ENCODE assay signal across 8 cellular contexts in the genomic region with DNA sequence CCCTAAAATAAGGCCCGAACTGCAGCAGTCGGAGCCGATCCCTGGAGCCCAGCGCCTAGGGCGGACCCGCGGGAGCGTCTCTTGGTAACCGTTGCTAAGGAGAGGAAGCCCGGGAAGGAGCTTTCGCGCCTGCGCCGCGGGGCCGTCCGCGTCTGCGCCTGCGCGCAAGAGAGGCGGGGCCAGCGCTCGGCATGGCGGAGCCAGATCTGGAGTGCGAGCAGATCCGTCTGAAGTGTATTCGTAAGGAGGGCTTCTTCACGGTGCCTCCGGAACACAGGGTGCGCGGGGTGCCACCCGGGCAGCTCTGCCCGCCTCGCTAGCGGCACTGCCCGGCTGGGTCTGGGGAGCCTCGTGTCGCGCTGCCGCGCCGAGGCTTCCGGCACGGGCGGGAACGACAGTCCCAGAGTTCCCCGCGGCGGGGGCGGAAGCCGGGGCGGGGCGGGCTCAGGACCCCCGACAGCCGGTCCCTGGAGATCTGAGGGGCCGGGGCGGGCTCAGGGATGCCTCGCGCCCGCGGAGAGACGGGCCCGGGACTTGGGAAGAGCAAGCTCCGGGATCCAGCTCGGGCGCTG. TPM values are rescaled to one million over a fixed set of nuclear protein-coding genes. Genes with fewer than 3 reads are reported as not detected.
A peak's percentile ranks its signal among the peaks of the same experiment; 100 is the strongest.
DNase-seq lines count a peak whose midpoint lies in the region; ATAC-seq, FAIRE-seq and TF ChIP-seq lines count a peak whose summit lies in the region.

Gene CDK10 (plus strand): TSS at position 170 of the 572 bp plus-strand sequence. CDS start 22 bp downstream, at position 192.

- H3K79me1 ChIP-seq in H1 (ENCODE audit: low read depth, low read length) (peaks cover 11% of the 10 kb centered on the region), mesendoderm (ENCODE audit: low read length) (peaks cover 7% of the 10 kb centered on the region)

- peak; percentile 84 to 85 for TF ChIP-seq POLR2A in H1 (IDR thresholded peaks at IDR 0.05; ENCODE audit: control extremely low read depth in 1 of 2, low read depth in 2 of 2, low read length in 2 of 2)

- H3K27me3 Mint-ChIP-seq in CD4-positive, alpha-beta memory T cell: no peaks in the 10 kb centered on the region
- no peaks in the 10 kb centered on the region for H3K27me3 Mint-ChIP-seq in activated CD8-positive, alpha-beta memory T cell treated with anti-CD3 and anti-CD28 coated beads, Interleukin-2, amount 10 ng/mL, durations not matched to agents 7 days and 5 days

- H3K36me3 Mint-ChIP-seq in CD4-positive, alpha-beta memory T cell: peaks cover 4 to 16% of the 10 kb centered on the region in 2 donors
- peaks cover 17% of the 10 kb centered on the region for H3K36me3 Mint-ChIP-seq in activated CD8-positive, alpha-beta memory T cell treated with anti-CD3 and anti-CD28 coated beads, Interleukin-2, amount 10 ng/mL, durations not matched to agents 7 days and 5 days

- peak within 1 kb of the TSS; percentile 98 for H4K5ac ChIP-seq in H1 (ENCODE audit: insufficient read length, low read depth, low read length)
- H4K5ac ChIP-seq in mesendoderm (ENCODE audit: low read length): no peak within 1 kb of the TSS

- no peak within 1 kb of the TSS for H3K23ac ChIP-seq in H1 (ENCODE audit: insufficient read length)
- H3K23ac ChIP-seq in mesendoderm (ENCODE audit: low read length): peak within 1 kb of the TSS; percentile 72

- peaks cover 6% of the 10 kb centered on the region; the same call in 1 of the 2 replicates for H3K23me2 ChIP-seq in H1 (ENCODE audit: low read depth, low read length)

- peak within 1 kb of the TSS; percentile 98 for H4K91ac ChIP-seq in H1 (replicated peaks; ENCODE audit: insufficient read length, low read length)

- H4K20me1 ChIP-seq in H1 (replicated peaks in 1 of 2; ENCODE audit: control insufficient read depth in 1 of 2, insufficient read depth in 2 of 2, low read length in 2 of 2): peaks cover 0 to 12% of the 10 kb centered on the region in 2 experiments

- H2AK5ac ChIP-seq in H1 (ENCODE audit: low read depth, low read length) (peak within 1 kb of the TSS; percentile 48; the same call in 1 of the 2 replicates), mesendoderm (ENCODE audit: low read length) (no peak within 1 kb of the TSS)

- H3K9me3 ChIP-seq in CD4-positive, alpha-beta memory T cell (ENCODE audit: control insufficient read depth in 1 of 2, low read length in 2 of 2): no peaks in the 10 kb centered on the region
- H3K9me3 ChIP-seq in H1 (ENCODE audit: insufficient read depth in 2 of 2, low read depth in 1 of 2, low read length in 1 of 2): peaks cover 11 to 18% of the 10 kb centered on the region in 2 experiments

- H3K4me1 ChIP-seq in CD4-positive, alpha-beta memory T cell (ENCODE audit: insufficient read depth, low read length): peaks cover 14% of the 10 kb centered on the region
- H3K4me1 ChIP-seq in H1 (replicated peaks in 1 of 4; ENCODE audit: control insufficient read depth in 3 of 4, insufficient read depth in 4 of 4, low read length in 3 of 4): peaks cover 0 to 7% (median 2%) of the 10 kb centered on the region in 4 experiments; a peak in 4 of 7 replicates
- peaks cover 2% of the 10 kb centered on the region for H3K4me1 ChIP-seq in mesendoderm (ENCODE audit: control insufficient read depth, low read depth, low read length)

- H3K4ac ChIP-seq in H1 (replicated peaks; ENCODE audit: insufficient read length, low read depth, low read length): peak within 1 kb of the TSS; percentile 91
- H3K4ac ChIP-seq in mesendoderm (ENCODE audit: low read depth, low read length): peak within 1 kb of the TSS; percentile 66

- FAIRE-seq in H1 (lab: Jason Lieb, UNC): no peak

- H3K79me2 ChIP-seq in H1 (ENCODE audit: control insufficient read depth in 1 of 2, insufficient read depth in 2 of 2, low read length in 2 of 2): peaks cover 0 to 11% of the 10 kb centered on the region in 2 experiments; a peak in 1 of 4 replicates
- H3K79me2 ChIP-seq in mesendoderm (ENCODE audit: control insufficient read depth, insufficient read depth, low read length): peaks cover 5% of the 10 kb centered on the region

- peak within 1 kb of the TSS; percentile 81 to 82 for H3K4me2 ChIP-seq in H1 (ENCODE audit: insufficient read depth in 1 of 2, low read depth in 2 of 2, low read length in 2 of 2)
- H3K4me2 ChIP-seq in mesendoderm (ENCODE audit: low read length): peak within 1 kb of the TSS; percentile 89

- ATAC-seq in GM19452 (IDR thresholded peaks at IDR 0.05; ENCODE audit: unreplicated experiment): peak; percentile 72
- peak; percentile 90 for ATAC-seq in activated CD8-positive, alpha-beta memory T cell treated with anti-CD3 and anti-CD28 coated beads, Interleukin-2, amount 10 ng/mL, durations not matched to agents 7 days and 5 days

- no peak for TF ChIP-seq EP300 in H1 (IDR thresholded peaks at IDR 0.05; ENCODE audit: borderline replicate concordance in 1 of 2, low read depth in 2 of 2, low read length in 2 of 2)

- intact Hi-C loops in CD4-positive, alpha-beta memory T cell (cut with micrococcal nuclease): loop anchor here (1.0 kb wide), 3 partner anchors 14 to 36 kb away; partner anchors contain the start of genes CHMP1A and SPATA33

- H3K56ac ChIP-seq in H1 (replicated peaks; ENCODE audit: insufficient read length, low read depth, low read length) (peak within 1 kb of the TSS; percentile 95), mesendoderm (ENCODE audit: low read length) (peak within 1 kb of the TSS; percentile 100)

- peak within 1 kb of the TSS; percentile 98 for H4K8ac ChIP-seq in H1 (ENCODE audit: extremely low read depth, insufficient read depth, low read length)
- H4K8ac ChIP-seq in mesendoderm (ENCODE audit: low read depth, low read length): peak within 1 kb of the TSS; percentile 57

- H3K36me3 ChIP-seq in CD4-positive, alpha-beta memory T cell (ENCODE audit: insufficient read depth, low read length): peaks cover 6% of the 10 kb centered on the region
- H3K36me3 ChIP-seq in H1 (ENCODE audit: control insufficient read depth in 2 of 4, insufficient read depth in 4 of 4, low read length in 3 of 4): peaks cover 0 to 21% (median 12%) of the 10 kb centered on the region in 4 experiments; a peak in 6 of 8 replicates
- peaks cover 5% of the 10 kb centered on the region for H3K36me3 ChIP-seq in mesendoderm (ENCODE audit: control insufficient read depth, insufficient read depth, low read length)

- no peak within 1 kb of the TSS for H2BK20ac ChIP-seq in H1 (ENCODE audit: low read length)

- peak within 1 kb of the TSS; percentile 84 for H3K27ac ChIP-seq in CD4-positive, alpha-beta memory T cell (ENCODE audit: low read depth, low read length)
- H3K27ac ChIP-seq in H1 (ENCODE audit: low read depth, low read length) (peak within 1 kb of the TSS; percentile 91), mesendoderm (ENCODE audit: low read depth, low read length) (peak within 1 kb of the TSS; percentile 94)

- peaks cover 9 to 25% (median 13%) of the 10 kb centered on the region in 4 donors for H3K4me1 Mint-ChIP-seq in CD4-positive, alpha-beta memory T cell
- peaks cover 17% of the 10 kb centered on the region for H3K4me1 Mint-ChIP-seq in activated CD8-positive, alpha-beta memory T cell treated with anti-CD3 and anti-CD28 coated beads, Interleukin-2, amount 10 ng/mL, durations not matched to agents 7 days and 5 days

- POLR2A ChIA-PET in CD4-positive, alpha-beta memory T cell (lab: Charles Lee; ENCODE audit: partially characterized antibody): interaction anchor here (0.7 to 2.7 kb wide), 18 partner anchors 10 to 905 kb away, joined by 3 to 37 read pairs (median 4); partner anchors contain the start of genes CHMP1A, SPATA2L, SPATA33 and SPG7
- POLR2A ChIA-PET in H1 (lab: Charles Lee; ENCODE audit: partially characterized antibody): interaction anchor here (0.6 to 4.8 kb wide), 15 partner anchors 9 to 253 kb away, joined by 3 to 59 read pairs (median 4); partner anchors contain the start of genes CHMP1A, SPATA2L, SPATA33 and TCF25

- peak within 1 kb of the TSS; percentile 78 to 98 (median 94) for H3K27ac Mint-ChIP-seq in CD4-positive, alpha-beta memory T cell
- peak within 1 kb of the TSS; percentile 84 for H3K27ac Mint-ChIP-seq in activated CD8-positive, alpha-beta memory T cell treated with anti-CD3 and anti-CD28 coated beads, Interleukin-2, amount 10 ng/mL, durations not matched to agents 7 days and 5 days

- peak within 1 kb of the TSS; percentile 84 to 96 (median 92) for H3K4me3 Mint-ChIP-seq in CD4-positive, alpha-beta memory T cell
- H3K4me3 Mint-ChIP-seq in activated CD8-positive, alpha-beta memory T cell treated with anti-CD3 and anti-CD28 coated beads, Interleukin-2, amount 10 ng/mL, durations not matched to agents 7 days and 5 days: peak within 1 kb of the TSS; percentile 82

- H3K4me3 ChIP-seq in CD4-positive, alpha-beta memory T cell (ENCODE audit: low read length in 2 of 2): peak within 1 kb of the TSS; percentile 57 to 84
- H3K4me3 ChIP-seq in H1 (ENCODE audit: extremely low read depth in 1 of 4, insufficient read depth in 2 of 4, low read depth in 3 of 4, low read length in 4 of 4): peak within 1 kb of the TSS; percentile 69 to 93 (median 84)
- H3K4me3 ChIP-seq in mesendoderm (ENCODE audit: low read length): peak within 1 kb of the TSS; percentile 86

- H3K18ac ChIP-seq in H1 (ENCODE audit: extremely low read depth, low read length) (peak within 1 kb of the TSS; percentile 100), mesendoderm (ENCODE audit: low read length) (peak within 1 kb of the TSS; percentile 51)

- H3K9me3 Mint-ChIP-seq in CD4-positive, alpha-beta memory T cell: no peaks in the 10 kb centered on the region
- no peaks in the 10 kb centered on the region for H3K9me3 Mint-ChIP-seq in activated CD8-positive, alpha-beta memory T cell treated with anti-CD3 and anti-CD28 coated beads, Interleukin-2, amount 10 ng/mL, durations not matched to agents 7 days and 5 days (ENCODE audit: low read depth)

- WGBS in H1 (ENCODE audit: extremely low coverage in 1 of 2, insufficient coverage in 1 of 2, insufficient read length in 1 of 2, insufficient replicate concordance in 2 of 2, low coverage in 1 of 2, low lambda C conversion rate in 2 of 2, missing lambda C conversion rate in 1 of 2), 2 experiments: 6% methylated on average over 28 of the region's 67 CpGs; no CpG with 5 or more reads in 1 of the 2 experiments
- no CpG with 5 or more reads among the region's 67 CpGs for WGBS in mesendoderm (ENCODE audit: extremely low coverage, insufficient coverage, low lambda C conversion rate)

- peak; percentile 78 to 95 (median 87) for DNase-seq in CD4-positive, alpha-beta memory T cell
- peak; percentile 93 for DNase-seq in HK-2 (ENCODE audit: unreplicated experiment)
- DNase-seq in NOMO-1 treated with DMSO at 0.1 percent for 48 hours (lab: John Stamatoyannopoulos, UW; ENCODE audit: unreplicated experiment): peak; percentile 84
- peak; percentile 92 for DNase-seq in activated CD8-positive, alpha-beta memory T cell treated with anti-CD3 and anti-CD28 coated beads, Interleukin-2, amount 10 ng/mL, durations not matched to agents 7 days and 5 days
- peak in 1 of 2 experiments; percentile 99 for DNase-seq in H1 (ENCODE audit: low read depth in 1 of 2, low spot score in 2 of 2)
- DNase-seq in mesendoderm: peak; percentile 94
- peak; percentile 77 for DNase-seq in stimulated activated CD8-positive, alpha-beta memory T cell treated with anti-CD3 and anti-CD28 coated beads, Interleukin-15, amount 100 ng/mL, for 1 hour (ENCODE audit: low read depth)

- H3K14ac ChIP-seq in H1 (ENCODE audit: insufficient read length): no peak within 1 kb of the TSS

- CTCF ChIA-PET in CD4-positive, alpha-beta memory T cell (lab: Charles Lee; ENCODE audit: partially characterized antibody): interaction anchor here (1.1 to 2.7 kb wide), 3 partner anchors 13 to 19 kb away, joined by 4 to 33 read pairs (median 7); partner anchors contain the start of gene SPATA2L
- CTCF ChIA-PET in activated CD8-positive, alpha-beta memory T cell treated with anti-CD3 and anti-CD28 coated beads, Interleukin-2, amount 10 ng/mL, durations not matched to agents 7 days and 5 days (lab: Charles Lee): interaction anchor here (0.8 to 2.1 kb wide), 6 partner anchors 9 to 178 kb away, joined by 3 to 31 read pairs (median 6); partner anchors contain the start of genes SPATA2L and SPG7
- CTCF ChIA-PET in H1 (lab: Charles Lee; ENCODE audit: partially characterized antibody): interaction anchor here (1.0 to 1.1 kb wide), 2 partner anchors 9 to 16 kb away, joined by 5 read pairs; no protein-coding TSS in a partner anchor

- H2BK5ac ChIP-seq in H1 (ENCODE audit: low read depth, low read length) (peak within 1 kb of the TSS; percentile 61; the same call in 1 of the 2 replicates), mesendoderm (ENCODE audit: low read length) (peak within 1 kb of the TSS; percentile 94)

- H2BK120ac ChIP-seq in H1 (replicated peaks; ENCODE audit: low read depth, low read length) (peak within 1 kb of the TSS; percentile 57), mesendoderm (ENCODE audit: low read depth, low read length) (no peak within 1 kb of the TSS)

- no peak for TF ChIP-seq RAD21 in H1 (IDR thresholded peaks at IDR 0.05 in 1 of 2, conservative IDR thresholded peaks at IDR 0.05 in 1 of 2; ENCODE audit: low read depth in 2 of 2, low read length in 2 of 2)

- no peak for TF ChIP-seq CTCF in H1 (IDR thresholded peaks at IDR 0.05; ENCODE audit: control extremely low read depth in 1 of 3, insufficient read depth in 1 of 3, low read depth in 1 of 3, low read length in 3 of 3)

- H2BK12ac ChIP-seq in H1 (ENCODE audit: low read depth, low read length): no peak within 1 kb of the TSS; the same call in 1 of the 2 replicates

- no peaks in the 10 kb centered on the region for H3K27me3 ChIP-seq in CD4-positive, alpha-beta memory T cell (ENCODE audit: insufficient read depth, low read length)
- H3K27me3 ChIP-seq in H1 (replicated peaks in 1 of 4; ENCODE audit: control insufficient read depth in 3 of 4, extremely low read depth in 1 of 4, insufficient read depth in 3 of 4, low read length in 3 of 4): no peaks in the 10 kb centered on the region
- H3K27me3 ChIP-seq in mesendoderm (ENCODE audit: insufficient read depth, low read length, poor library complexity): no peaks in the 10 kb centered on the region

- H2BK15ac ChIP-seq in H1 (ENCODE audit: low read length) (no peak within 1 kb of the TSS; the same call in 1 of the 2 replicates), mesendoderm (replicated peaks; ENCODE audit: low read depth) (no peak within 1 kb of the TSS)

- H2AFZ ChIP-seq in H1 (ENCODE audit: low read length): 0 out of 2 replicates have a peak within 1 kb of the TSS, but pooled peaks have one; percentile 43

- peak within 1 kb of the TSS; percentile 80 to 90 (median 85) for H3K9ac ChIP-seq in H1 (replicated peaks in 1 of 4; ENCODE audit: extremely low read depth in 1 of 4, low read depth in 3 of 4, low read length in 3 of 4)
- H3K9ac ChIP-seq in mesendoderm (ENCODE audit: low read length): peak within 1 kb of the TSS; percentile 93

RNA-seq across cellular contexts. Expression of gene CDK10, which starts in this region (rescaled TPM):
- total RNA-seq in CD4-positive, alpha-beta memory T cell: 100 to 1,000 TPM; 134 to 140 TPM
- polyA plus RNA-seq in CD4-positive, alpha-beta memory T cell: 10 to 100 TPM; 24.8 to 33.5 TPM
- total RNA-seq in activated CD8-positive, alpha-beta memory T cell treated with anti-CD3 and anti-CD28 coated beads, Interleukin-2, amount 10 ng/mL, durations not matched to agents 7 days and 5 days: 10 to 100 TPM; 80.5 to 94.2 TPM
- total RNA-seq in H1 (2021; fragmentation: NEBNext Ultra II Directional; extraction: Animal tissue kit (Norgen Biotek cat#: 25700)): 76.8 and 83.9 TPM in 2 replicates
- polyA plus RNA-seq in H1 (2011; rRNA removed): 49.5 and 87.5 TPM in 2 replicates
- polyA plus RNA-seq in H1 (2011; cell fraction: cytosol; rRNA removed): 91.7 TPM
- polyA plus RNA-seq in H1 (2011; cell fraction: nucleus; rRNA removed): 406 TPM
- polyA plus RNA-seq in H1 (2012, experiment 1 of 2): 82.0 to 144 TPM (median 116 TPM) in 4 replicates
- polyA plus RNA-seq in H1 (2012, experiment 2 of 2): 45.2 TPM
- polyA plus RNA-seq in H1 (2013, experiment 1 of 2): 49.2 TPM
- polyA plus RNA-seq in H1 (2013, experiment 2 of 2): 43.1 TPM
- polyA minus RNA-seq in H1 (2011; rRNA and poly(A)+ RNA removed): 36.6 and 43.1 TPM in 2 replicates
- 64.7 TPM for polyA minus RNA-seq in H1 (2011; cell fraction: cytosol; rRNA and poly(A)+ RNA removed)
- 58.6 TPM for polyA minus RNA-seq in H1 (2011; cell fraction: nucleus; rRNA and poly(A)+ RNA removed)
- 30.2 TPM for polyA plus RNA-seq in mesendoderm (2013, experiment 1 of 2)
- 31.3 TPM for polyA plus RNA-seq in mesendoderm (2013, experiment 2 of 2)
